In genomic region chr20:44370639-44371218, GRCh38 we compare ENCODE assay signal across 1 cellular context.
TF ChIP-seq lines count a peak whose summit lies in the region.

No MANE protein-coding gene starts in this region.

TF ChIP-seq in HepG2, 621 proteins besides CTCF, POLR2A, EP300 and RAD21 (continued from another document and continues in another):
- TF ChIP-seq ZNF646 (CRISPR knock-in tag; IDR thresholded peaks at IDR 0.05) (no peak), GLMP (CRISPR knock-in tag; IDR thresholded peaks at IDR 0.05; ENCODE audit: borderline replicate concordance) (no peak), CCDC6 (CRISPR knock-in tag; IDR thresholded peaks at IDR 0.05) (peak; percentile 37; the same call in 1 of the 2 replicates), HNRNPL (IDR thresholded peaks at IDR 0.05; ENCODE audit: low read depth, low read length) (peak; percentile 87; the same call in 1 of the 2 replicates), RXRA (CRISPR knock-in tag; IDR thresholded peaks at IDR 0.05) (peak; percentile 91), ZNF430 (CRISPR knock-in tag; IDR thresholded peaks at IDR 0.05) (peak; percentile 88; the same call in 1 of the 2 replicates), ZBTB43 (CRISPR knock-in tag; conservative IDR thresholded peaks at IDR 0.05) (peak; percentile 55; the same call in 1 of the 2 replicates), SOX6 (IDR thresholded peaks at IDR 0.05) (no peak), SOX6 (CRISPR knock-in tag; IDR thresholded peaks at IDR 0.05) (peak; percentile 80), NCOA2 (CRISPR knock-in tag; IDR thresholded peaks at IDR 0.05) (peak; percentile 76), THAP8 (CRISPR knock-in tag; IDR thresholded peaks at IDR 0.05; ENCODE audit: borderline replicate concordance) (0 out of 2 replicates have a peak, but pooled peaks have one; percentile 4), PRDM10 (CRISPR knock-in tag; IDR thresholded peaks at IDR 0.05; ENCODE audit: low read depth) (peak; percentile 77), ZNF414 (CRISPR knock-in tag; IDR thresholded peaks at IDR 0.05) (no peak), JUNB (CRISPR knock-in tag; IDR thresholded peaks at IDR 0.05; ENCODE audit: borderline replicate concordance) (no peak), TOPORS (CRISPR knock-in tag; IDR thresholded peaks at IDR 0.05) (peak; percentile 83), ZNF639 (CRISPR knock-in tag; conservative IDR thresholded peaks at IDR 0.05) (no peak), HDAC2 (CRISPR knock-in tag; IDR thresholded peaks at IDR 0.05) (peak; percentile 98), NFATC3 (CRISPR knock-in tag; IDR thresholded peaks at IDR 0.05) (no peak), ZNF572 (CRISPR knock-in tag; IDR thresholded peaks at IDR 0.05) (peak; percentile 64; the same call in 1 of the 2 replicates), MYNN (CRISPR knock-in tag; IDR thresholded peaks at IDR 0.05; ENCODE audit: low read depth) (no peak; the same call in 1 of the 2 replicates), HNRNPK (IDR thresholded peaks at IDR 0.05; ENCODE audit: low read depth, low read length, poor library complexity, severe bottlenecking) (no peak), RELA (CRISPR knock-in tag; IDR thresholded peaks at IDR 0.05) (peak; percentile 55; the same call in 1 of the 2 replicates), PHF5A (CRISPR knock-in tag; IDR thresholded peaks at IDR 0.05; ENCODE audit: low read depth, unreplicated experiment) (peak; percentile 27), TRAFD1 (CRISPR knock-in tag; IDR thresholded peaks at IDR 0.05; ENCODE audit: borderline replicate concordance) (0 out of 2 replicates have a peak, but pooled peaks have one; percentile 18), MIER3 (CRISPR knock-in tag; IDR thresholded peaks at IDR 0.05; ENCODE audit: borderline replicate concordance) (peak; percentile 85; the same call in 1 of the 2 replicates), ZBTB20 (CRISPR knock-in tag; IDR thresholded peaks at IDR 0.05; ENCODE audit: borderline replicate concordance, low read depth) (peak; percentile 76; the same call in 1 of the 2 replicates), ZNF768 (CRISPR knock-in tag; IDR thresholded peaks at IDR 0.05) (peak; percentile 71; the same call in 1 of the 2 replicates), SPEN (CRISPR knock-in tag; IDR thresholded peaks at IDR 0.05; ENCODE audit: low read depth) (peak; percentile 94), FOSL1 (CRISPR knock-in tag; IDR thresholded peaks at IDR 0.05; ENCODE audit: borderline replicate concordance) (peak; percentile 21; the same call in 1 of the 2 replicates), RBFOX2 (IDR thresholded peaks at IDR 0.05; ENCODE audit: low read depth, low read length) (no peak), ZSCAN31 (CRISPR knock-in tag; IDR thresholded peaks at IDR 0.05; ENCODE audit: low read depth) (peak; percentile 80; the same call in 1 of the 2 replicates)
- TF ChIP-seq, protein P1, sequence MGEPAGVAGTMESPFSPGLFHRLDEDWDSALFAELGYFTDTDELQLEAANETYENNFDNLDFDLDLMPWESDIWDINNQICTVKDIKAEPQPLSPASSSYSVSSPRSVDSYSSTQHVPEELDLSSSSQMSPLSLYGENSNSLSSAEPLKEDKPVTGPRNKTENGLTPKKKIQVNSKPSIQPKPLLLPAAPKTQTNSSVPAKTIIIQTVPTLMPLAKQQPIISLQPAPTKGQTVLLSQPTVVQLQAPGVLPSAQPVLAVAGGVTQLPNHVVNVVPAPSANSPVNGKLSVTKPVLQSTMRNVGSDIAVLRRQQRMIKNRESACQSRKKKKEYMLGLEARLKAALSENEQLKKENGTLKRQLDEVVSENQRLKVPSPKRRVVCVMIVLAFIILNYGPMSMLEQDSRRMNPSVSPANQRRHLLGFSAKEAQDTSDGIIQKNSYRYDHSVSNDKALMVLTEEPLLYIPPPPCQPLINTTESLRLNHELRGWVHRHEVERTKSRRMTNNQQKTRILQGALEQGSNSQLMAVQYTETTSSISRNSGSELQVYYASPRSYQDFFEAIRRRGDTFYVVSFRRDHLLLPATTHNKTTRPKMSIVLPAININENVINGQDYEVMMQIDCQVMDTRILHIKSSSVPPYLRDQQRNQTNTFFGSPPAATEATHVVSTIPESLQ (CRISPR knock-in tag; conservative IDR thresholded peaks at IDR 0.05): peak; percentile 72; the same call in 1 of the 2 replicates
- TF ChIP-seq, protein P2, sequence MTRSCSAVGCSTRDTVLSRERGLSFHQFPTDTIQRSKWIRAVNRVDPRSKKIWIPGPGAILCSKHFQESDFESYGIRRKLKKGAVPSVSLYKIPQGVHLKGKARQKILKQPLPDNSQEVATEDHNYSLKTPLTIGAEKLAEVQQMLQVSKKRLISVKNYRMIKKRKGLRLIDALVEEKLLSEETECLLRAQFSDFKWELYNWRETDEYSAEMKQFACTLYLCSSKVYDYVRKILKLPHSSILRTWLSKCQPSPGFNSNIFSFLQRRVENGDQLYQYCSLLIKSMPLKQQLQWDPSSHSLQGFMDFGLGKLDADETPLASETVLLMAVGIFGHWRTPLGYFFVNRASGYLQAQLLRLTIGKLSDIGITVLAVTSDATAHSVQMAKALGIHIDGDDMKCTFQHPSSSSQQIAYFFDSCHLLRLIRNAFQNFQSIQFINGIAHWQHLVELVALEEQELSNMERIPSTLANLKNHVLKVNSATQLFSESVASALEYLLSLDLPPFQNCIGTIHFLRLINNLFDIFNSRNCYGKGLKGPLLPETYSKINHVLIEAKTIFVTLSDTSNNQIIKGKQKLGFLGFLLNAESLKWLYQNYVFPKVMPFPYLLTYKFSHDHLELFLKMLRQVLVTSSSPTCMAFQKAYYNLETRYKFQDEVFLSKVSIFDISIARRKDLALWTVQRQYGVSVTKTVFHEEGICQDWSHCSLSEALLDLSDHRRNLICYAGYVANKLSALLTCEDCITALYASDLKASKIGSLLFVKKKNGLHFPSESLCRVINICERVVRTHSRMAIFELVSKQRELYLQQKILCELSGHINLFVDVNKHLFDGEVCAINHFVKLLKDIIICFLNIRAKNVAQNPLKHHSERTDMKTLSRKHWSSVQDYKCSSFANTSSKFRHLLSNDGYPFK (CRISPR knock-in tag; IDR thresholded peaks at IDR 0.05; ENCODE audit: borderline replicate concordance): peak; percentile 60; the same call in 1 of the 2 replicates
